Comparison of ENCODE assay signal across 14 cellular contexts in the genomic region with DNA sequence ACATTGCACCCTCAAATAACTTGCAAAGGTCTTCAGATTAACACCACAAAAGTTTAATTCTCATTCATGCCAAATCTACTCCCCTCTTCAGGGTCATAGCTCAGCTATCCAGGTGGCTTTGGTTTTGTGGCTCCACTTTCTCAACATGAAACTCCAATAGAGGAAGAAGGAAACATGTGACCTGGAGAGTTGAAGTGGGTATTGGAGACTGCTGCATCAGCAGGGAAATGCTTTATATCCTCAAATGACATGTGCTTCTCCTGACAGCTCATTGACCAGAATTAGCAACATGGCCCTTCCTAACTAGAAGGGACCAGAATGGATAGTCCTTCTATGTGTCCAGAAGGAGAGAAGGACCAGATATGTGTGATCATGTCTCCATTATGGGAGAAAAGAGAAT.
A peak's percentile ranks its signal among the peaks of the same experiment; 100 is the strongest.
DNase-seq lines count a peak whose midpoint lies in the region; ATAC-seq, FAIRE-seq and TF ChIP-seq lines count a peak whose summit lies in the region.
"Had no signal": no experiment of that assay in that cellular context is flagged by ENCODE, and none has a peak within 500 bp of the region (broad histone marks: within the 10 kb centered on the region; RNA-seq: fewer than 3 reads in every experiment).

No MANE protein-coding gene starts in this region.

- no peak overlapping the region for H3K9ac ChIP-seq in Karpas-422 (ENCODE audit: low read length)
- H3K9ac ChIP-seq: BLaER1, parathyroid adenoma had no signal

- no peaks in the 10 kb centered on the region for H4K20me1 ChIP-seq in Karpas-422 (ENCODE audit: insufficient read depth, low read depth, low read length)
- H4K20me1 ChIP-seq: BLaER1 had no signal

- no peak overlapping the region for H3K27ac ChIP-seq in Karpas-422 (ENCODE audit: low read length)
- H3K27ac ChIP-seq: BLaER1, parathyroid adenoma had no signal

- no peak for DNase-seq in GM12891 (ENCODE audit: insufficient read length, low spot score)
- peak; percentile 48 for DNase-seq in globus pallidus (ENCODE audit: low spot score)
- no peak for DNase-seq in Karpas-422
- no peak for DNase-seq in OCI-M1 (lab: John Stamatoyannopoulos, UW)
- DNase-seq: aorta; effector CD8-positive, alpha-beta T cell; stimulated activated CD4-positive, alpha-beta T cell treated with anti-CD3 and anti-CD28 coated beads, Interleukin-4, amount 100 ng/mL, for 24 hours had no signal

- no peaks in the 10 kb centered on the region for H3K9me2 ChIP-seq in Karpas-422 (replicated peaks; ENCODE audit: insufficient read depth, low read length)

- TF ChIP-seq POLR2A in GM12891 (IDR thresholded peaks at IDR 0.05; ENCODE audit: low read depth, low read length), result no peak

- H3K9me3 ChIP-seq in Karpas-422 (ENCODE audit: low read length), result no peaks in the 10 kb centered on the region
- H3K9me3 ChIP-seq: BLaER1 had no signal

- ATAC-seq in GM21360 (IDR thresholded peaks at IDR 0.05; ENCODE audit: unreplicated experiment), result peak; percentile 72
- peak; percentile 72 for ATAC-seq in HG03378 (IDR thresholded peaks at IDR 0.05; ENCODE audit: unreplicated experiment)
- no peak for ATAC-seq in GM21447 (IDR thresholded peaks at IDR 0.05; ENCODE audit: unreplicated experiment)
- ATAC-seq in GM19455 (IDR thresholded peaks at IDR 0.05; ENCODE audit: unreplicated experiment), result no peak

- no peak overlapping the region for H3K4me3 ChIP-seq in Karpas-422 (ENCODE audit: low read length)
- H3K4me3 ChIP-seq: BLaER1, lung had no signal

- H3K4me2 ChIP-seq in Karpas-422 (ENCODE audit: low read depth, low read length, poor library complexity, severe bottlenecking), result no peak overlapping the region
- H3K4me2 ChIP-seq: BLaER1 had no signal

- no peaks in the 10 kb centered on the region for H3K27me3 ChIP-seq in Karpas-422 (ENCODE audit: low read length)
- H3K27me3 ChIP-seq: BLaER1 had no signal

- peaks cover 14% of the 10 kb centered on the region for H3K4me1 ChIP-seq in Karpas-422 (ENCODE audit: low read length)
- H3K4me1 ChIP-seq: parathyroid adenoma had no signal

- no peaks in the 10 kb centered on the region for H3K79me2 ChIP-seq in Karpas-422 (ENCODE audit: low read length)
- H3K79me2 ChIP-seq: parathyroid adenoma had no signal

- FAIRE-seq in GM12891 (lab: Jason Lieb, UNC), result no peak

- H2AFZ ChIP-seq in Karpas-422 (ENCODE audit: low read length), result no peak overlapping the region
- H2AFZ ChIP-seq: parathyroid adenoma had no signal

- no peaks in the 10 kb centered on the region for H3K36me3 ChIP-seq in Karpas-422 (ENCODE audit: insufficient read depth, low read length)
- H3K36me3 ChIP-seq: BLaER1 had no signal

TF ChIP-seq in GM12891, 5 proteins besides CTCF, POLR2A, EP300 and RAD21:
- TF ChIP-seq TAF1 (IDR thresholded peaks at IDR 0.05; ENCODE audit: low read depth, low read length), result no peak
- TF ChIP-seq SPI1 (IDR thresholded peaks at IDR 0.05; ENCODE audit: low read depth, low read length), result peak; percentile 57
- no peak for TF ChIP-seq PAX5 (IDR thresholded peaks at IDR 0.05; ENCODE audit: insufficient read depth, low read length, severe bottlenecking)

Comparison
In these comparisons a context has a peak if more than half of its experiments do, and no peak if none do; other contexts are left out.
1. ATAC-seq: peak in GM21360 (single experiment) and HG03378 (single experiment); none in GM21447 (single experiment) and GM19455 (single experiment).